In genomic region chr22:20951932-20952380, GRCh38 we compare ENCODE assay signal across 1 cellular context.
TF ChIP-seq lines count a peak whose summit lies in the region.

No MANE protein-coding gene starts in this region.

TF ChIP-seq in HepG2, 621 proteins besides CTCF, POLR2A, EP300 and RAD21 (continued from another document and continues in another):
- TF ChIP-seq ZNF318 (CRISPR knock-in tag; IDR thresholded peaks at IDR 0.05) (peak; percentile 51; the same call in 1 of the 2 replicates), KLF11 (CRISPR knock-in tag; IDR thresholded peaks at IDR 0.05) (no peak; the same call in 1 of the 2 replicates), MEIS2 (CRISPR knock-in tag; IDR thresholded peaks at IDR 0.05) (no peak), ZNF800 (CRISPR knock-in tag; IDR thresholded peaks at IDR 0.05) (peak; percentile 56; the same call in 1 of the 2 replicates), BRD4 (CRISPR knock-in tag; IDR thresholded peaks at IDR 0.05) (0 out of 2 replicates have a peak, but pooled peaks have one; percentile 66), ZNF333 (CRISPR knock-in tag; IDR thresholded peaks at IDR 0.05; ENCODE audit: borderline replicate concordance) (no peak), TBX2 (CRISPR knock-in tag; IDR thresholded peaks at IDR 0.05; ENCODE audit: borderline replicate concordance) (peak; percentile 13; the same call in 1 of the 2 replicates), ZNF335 (CRISPR knock-in tag; IDR thresholded peaks at IDR 0.05) (0 out of 2 replicates have a peak, but pooled peaks have one; percentile 6), REL (CRISPR knock-in tag; conservative IDR thresholded peaks at IDR 0.05) (no peak), RFX1 (IDR thresholded peaks at IDR 0.05) (no peak), CENPT (CRISPR knock-in tag; IDR thresholded peaks at IDR 0.05; ENCODE audit: low read depth) (no peak), CSRNP1 (CRISPR knock-in tag; IDR thresholded peaks at IDR 0.05) (no peak), CREB1 (IDR thresholded peaks at IDR 0.05) (no peak; the same call in 1 of the 2 replicates), CREB1 (CRISPR knock-in tag; IDR thresholded peaks at IDR 0.05) (peak; percentile 75), ZBTB21 (CRISPR knock-in tag; IDR thresholded peaks at IDR 0.05) (no peak), GATAD2A (CRISPR knock-in tag; IDR thresholded peaks at IDR 0.05) (peak; percentile 34; the same call in 1 of the 2 replicates), ZFP90 (CRISPR knock-in tag; IDR thresholded peaks at IDR 0.05; ENCODE audit: borderline replicate concordance) (no peak), TCF7L2 (IDR thresholded peaks at IDR 0.05; ENCODE audit: low read depth, low read length) (no peak), ZNF337 (CRISPR knock-in tag; IDR thresholded peaks at IDR 0.05; ENCODE audit: borderline replicate concordance, low read depth) (no peak), FOXM1 (CRISPR knock-in tag; IDR thresholded peaks at IDR 0.05) (no peak), NR2F6 (IDR thresholded peaks at IDR 0.05) (peak; percentile 75), NR2F6 (CRISPR knock-in tag; IDR thresholded peaks at IDR 0.05) (peak; percentile 82), ATM (IDR thresholded peaks at IDR 0.05; ENCODE audit: borderline replicate concordance) (no peak), ELF4 (CRISPR knock-in tag; IDR thresholded peaks at IDR 0.05; ENCODE audit: borderline replicate concordance) (no peak), CBX2 (IDR thresholded peaks at IDR 0.05; ENCODE audit: low read depth, low read length) (no peak), CBX2 (CRISPR knock-in tag; IDR thresholded peaks at IDR 0.05; ENCODE audit: low read depth) (no peak), HNRNPK (IDR thresholded peaks at IDR 0.05; ENCODE audit: low read depth, low read length, poor library complexity, severe bottlenecking) (no peak), ZNF709 (CRISPR knock-in tag; IDR thresholded peaks at IDR 0.05) (no peak), MAX (IDR thresholded peaks at IDR 0.05) (0 out of 2 replicates have a peak, but pooled peaks have one; percentile 41), AGO1 (IDR thresholded peaks at IDR 0.05; ENCODE audit: low read depth, low read length, poor library complexity, severe bottlenecking) (no peak), PATZ1 (CRISPR knock-in tag; IDR thresholded peaks at IDR 0.05) (no peak), ZNF512 (CRISPR knock-in tag; IDR thresholded peaks at IDR 0.05) (no peak), ZNF605 (CRISPR knock-in tag; IDR thresholded peaks at IDR 0.05) (no peak), MYC (CRISPR knock-in tag; IDR thresholded peaks at IDR 0.05; ENCODE audit: borderline replicate concordance) (no peak), IKZF5 (CRISPR knock-in tag; IDR thresholded peaks at IDR 0.05) (no peak), ZBTB20 (CRISPR knock-in tag; IDR thresholded peaks at IDR 0.05; ENCODE audit: borderline replicate concordance, low read depth) (no peak), TGIF2 (CRISPR knock-in tag; IDR thresholded peaks at IDR 0.05) (no peak), PREB (CRISPR knock-in tag; IDR thresholded peaks at IDR 0.05) (no peak), ZNF574 (CRISPR knock-in tag; IDR thresholded peaks at IDR 0.05) (peak; percentile 20; the same call in 1 of the 2 replicates)
